ENCODE assay signal across 24 cellular contexts in genomic region chr17:41394254-41395016, GRCh38. TPM values are rescaled to one million over a fixed set of nuclear protein-coding genes. Genes with fewer than 3 reads are reported as not detected.
"Had no signal": no experiment of that assay in that cellular context is flagged by ENCODE, and none has a peak within 500 bp of the region (broad histone marks: within the 10 kb centered on the region; RNA-seq: fewer than 3 reads in every experiment).

No MANE protein-coding gene starts in this region.

- H3K27me3 ChIP-seq: body of pancreas had no signal

- H3K36me3 ChIP-seq: transverse colon had no signal

- H3K4me1 ChIP-seq: body of pancreas, transverse colon had no signal

- H3K27ac ChIP-seq: body of pancreas, transverse colon had no signal

- H3K9me3 ChIP-seq: body of pancreas, transverse colon had no signal

- ATAC-seq: body of pancreas; natural killer cell treated with Interleukin-12 subunit alpha and Interleukin-12 subunit beta and Interleukin-15 and Interleukin-18, amount 100 ng/mL, for 72 hours; right cardiac atrium had no signal

- DNase-seq: activated CD4-positive, alpha-beta T cell treated with anti-CD3 and anti-CD28 coated beads, Interleukin-2, amount 50 U/mL, for 1 hour; activated CD4-positive, CD25-positive, alpha-beta regulatory T cell; activated CD8-positive, alpha-beta memory T cell treated with anti-CD3 and anti-CD28 coated beads for 24 hours; activated naive CD8-positive, alpha-beta T cell treated with anti-CD3 and anti-CD28 coated beads for 36 hours; amygdala; body of pancreas; central memory CD4-positive, alpha-beta T cell; cortex of kidney; effector CD4-positive, alpha-beta T cell; kidney; mesendoderm; nucleus accumbens; right cardiac atrium; small intestine; stimulated activated CD4-positive, alpha-beta T cell treated with anti-CD3 and anti-CD28 coated beads, Interleukin-4, amount 100 ng/mL, for 4 hours; stimulated activated CD8-positive, alpha-beta memory T cell treated with anti-CD3 and anti-CD28 coated beads, Interleukin-4, amount 100 ng/mL, for 48 hours; stimulated activated naive CD4-positive, alpha-beta T cell treated with Interleukin-2 at 50 U/mL for 16 hours; transverse colon had no signal

- FAIRE-seq: kidney, small intestine, TTC549 had no signal

- H3K4me3 ChIP-seq: body of pancreas, transverse colon had no signal

RNA-seq across cellular contexts. Expression of gene KRT31, which starts 3.0 kb away (rescaled TPM):
- total RNA-seq: activated naive CD8-positive, alpha-beta T cell treated with anti-CD3 and anti-CD28 coated beads for 36 hours; activated T-helper 1 cell treated with anti-CD3 and anti-CD28 coated beads, Interleukin-12 subunit alpha, Interleukin-12 subunit beta, Interleukin-2, Interleukin-4 antibody, amounts not matched to agents 30 ng/mL and 10 ng/mL and 1 ng/mL, durations not matched to agents 14 hours and 24 hours and 36 hours; body of pancreas; kidney; liver; natural killer cell treated with Interleukin-12 subunit alpha and Interleukin-12 subunit beta and Interleukin-15 and Interleukin-18, amount 100 ng/mL, for 72 hours; posterior vena cava; right cardiac atrium; T-helper 2 cell treated with Interferon-gamma antibody and Interleukin-4, amounts not matched to agents 100 ng/mL and 5 ng/mL, for 36 hours; transverse colon had no signal
- polyA plus RNA-seq: liver, right cardiac atrium, small intestine had no signal

RNA-seq across cellular contexts. Expression of gene KRT34, which starts 12.3 kb away (rescaled TPM):
- total RNA-seq: activated naive CD8-positive, alpha-beta T cell treated with anti-CD3 and anti-CD28 coated beads for 36 hours; activated T-helper 1 cell treated with anti-CD3 and anti-CD28 coated beads, Interleukin-12 subunit alpha, Interleukin-12 subunit beta, Interleukin-2, Interleukin-4 antibody, amounts not matched to agents 30 ng/mL and 10 ng/mL and 1 ng/mL, durations not matched to agents 14 hours and 24 hours and 36 hours; body of pancreas; kidney; liver; natural killer cell treated with Interleukin-12 subunit alpha and Interleukin-12 subunit beta and Interleukin-15 and Interleukin-18, amount 100 ng/mL, for 72 hours; posterior vena cava; right cardiac atrium; T-helper 2 cell treated with Interferon-gamma antibody and Interleukin-4, amounts not matched to agents 100 ng/mL and 5 ng/mL, for 36 hours; transverse colon had no signal
- polyA plus RNA-seq: liver, right cardiac atrium, small intestine had no signal

RNA-seq across cellular contexts. Expression of gene KRT33B, which starts 24.8 kb away (rescaled TPM):
- total RNA-seq: activated naive CD8-positive, alpha-beta T cell treated with anti-CD3 and anti-CD28 coated beads for 36 hours; activated T-helper 1 cell treated with anti-CD3 and anti-CD28 coated beads, Interleukin-12 subunit alpha, Interleukin-12 subunit beta, Interleukin-2, Interleukin-4 antibody, amounts not matched to agents 30 ng/mL and 10 ng/mL and 1 ng/mL, durations not matched to agents 14 hours and 24 hours and 36 hours; body of pancreas; kidney; liver; natural killer cell treated with Interleukin-12 subunit alpha and Interleukin-12 subunit beta and Interleukin-15 and Interleukin-18, amount 100 ng/mL, for 72 hours; posterior vena cava; right cardiac atrium; T-helper 2 cell treated with Interferon-gamma antibody and Interleukin-4, amounts not matched to agents 100 ng/mL and 5 ng/mL, for 36 hours; transverse colon had no signal
- polyA plus RNA-seq: liver, right cardiac atrium, small intestine had no signal

RNA-seq across cellular contexts. Expression of gene KRT37, which starts 29.9 kb away (rescaled TPM):
- total RNA-seq: activated naive CD8-positive, alpha-beta T cell treated with anti-CD3 and anti-CD28 coated beads for 36 hours; activated T-helper 1 cell treated with anti-CD3 and anti-CD28 coated beads, Interleukin-12 subunit alpha, Interleukin-12 subunit beta, Interleukin-2, Interleukin-4 antibody, amounts not matched to agents 30 ng/mL and 10 ng/mL and 1 ng/mL, durations not matched to agents 14 hours and 24 hours and 36 hours; body of pancreas; kidney; liver; natural killer cell treated with Interleukin-12 subunit alpha and Interleukin-12 subunit beta and Interleukin-15 and Interleukin-18, amount 100 ng/mL, for 72 hours; posterior vena cava; right cardiac atrium; T-helper 2 cell treated with Interferon-gamma antibody and Interleukin-4, amounts not matched to agents 100 ng/mL and 5 ng/mL, for 36 hours; transverse colon had no signal
- polyA plus RNA-seq: liver, right cardiac atrium, small intestine had no signal

RNA-seq across cellular contexts. Expression of gene KRT33A, which starts 43.8 kb away (rescaled TPM):
- total RNA-seq: activated naive CD8-positive, alpha-beta T cell treated with anti-CD3 and anti-CD28 coated beads for 36 hours; activated T-helper 1 cell treated with anti-CD3 and anti-CD28 coated beads, Interleukin-12 subunit alpha, Interleukin-12 subunit beta, Interleukin-2, Interleukin-4 antibody, amounts not matched to agents 30 ng/mL and 10 ng/mL and 1 ng/mL, durations not matched to agents 14 hours and 24 hours and 36 hours; body of pancreas; kidney; liver; natural killer cell treated with Interleukin-12 subunit alpha and Interleukin-12 subunit beta and Interleukin-15 and Interleukin-18, amount 100 ng/mL, for 72 hours; posterior vena cava; right cardiac atrium; T-helper 2 cell treated with Interferon-gamma antibody and Interleukin-4, amounts not matched to agents 100 ng/mL and 5 ng/mL, for 36 hours; transverse colon had no signal
- polyA plus RNA-seq: liver, right cardiac atrium, small intestine had no signal
